ENCODE assay signal across 20 cellular contexts in the genomic region with DNA sequence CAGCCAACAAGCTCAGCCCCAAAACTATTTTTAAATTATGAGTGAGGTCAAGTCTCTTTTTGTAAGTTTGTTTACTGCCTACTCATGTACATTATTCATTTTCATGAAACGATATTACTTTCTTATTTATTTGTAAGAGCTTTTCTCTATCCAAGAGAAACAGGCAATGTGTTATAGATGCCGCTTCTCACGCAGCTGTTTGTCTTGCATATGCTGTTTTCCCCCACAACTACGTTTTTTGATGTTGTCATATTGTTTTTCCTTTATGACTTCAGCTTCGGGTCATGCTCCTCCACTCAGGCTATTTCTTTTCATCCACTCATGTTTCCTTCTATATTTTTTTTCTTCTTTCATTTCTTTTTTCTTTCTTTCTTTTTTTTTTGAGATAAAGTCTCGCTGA.
"Had no signal": no experiment of that assay in that cellular context is flagged by ENCODE, and none has a peak within 500 bp of the region (broad histone marks: within the 10 kb centered on the region; RNA-seq: fewer than 3 reads in every experiment).

No MANE protein-coding gene starts in this region.

- H3K79me2 ChIP-seq: hepatocyte had no signal

- H3K27me3 Mint-ChIP-seq: memory B cell had no signal

- H2AFZ ChIP-seq: hepatocyte had no signal

- H3K4me3 ChIP-seq: coronary artery, dorsolateral prefrontal cortex, esophagus muscularis mucosa, gastroesophageal sphincter, heart left ventricle, hepatocyte, left lung, lower lobe of right lung had no signal

- H3K27me3 ChIP-seq: dorsolateral prefrontal cortex, heart left ventricle, hepatocyte had no signal

- DNase-seq: dermis blood vessel endothelial cell; dorsolateral prefrontal cortex; effector CD4-positive, alpha-beta T cell; effector memory CD4-positive, alpha-beta T cell; foreskin fibroblast; heart left ventricle; hypothalamus; immature natural killer cell; left cardiac atrium; left lung; left ventricle myocardium superior; lower lobe of right lung; mesendoderm; midbrain; naive B cell had no signal

- H3K4me1 ChIP-seq: esophagus muscularis mucosa, gastroesophageal sphincter, heart left ventricle, left lung, lower lobe of right lung had no signal

- H3K27ac ChIP-seq: coronary artery, dorsolateral prefrontal cortex, esophagus muscularis mucosa, gastroesophageal sphincter, heart left ventricle, hepatocyte, left lung, lower lobe of right lung had no signal

- ATAC-seq: gastroesophageal sphincter, heart left ventricle, left cardiac atrium, left lung, left ventricle myocardium superior, lower lobe of right lung had no signal

- H3K36me3 ChIP-seq: esophagus muscularis mucosa, gastroesophageal sphincter, heart left ventricle, left lung, lower lobe of right lung had no signal

- H3K9me3 ChIP-seq: esophagus muscularis mucosa, gastroesophageal sphincter, heart left ventricle, left lung, lower lobe of right lung had no signal

- H3K27ac Mint-ChIP-seq: memory B cell had no signal

- H3K36me3 Mint-ChIP-seq: immature natural killer cell, memory B cell, naive B cell had no signal

- H3K4me2 ChIP-seq: hepatocyte had no signal

- H3K9me3 Mint-ChIP-seq: immature natural killer cell, memory B cell, naive B cell had no signal

- H3K4me3 Mint-ChIP-seq: immature natural killer cell, memory B cell, naive B cell had no signal
